Comparison of ENCODE assay signal across 9 cellular contexts in genomic region chr1:163561570-163562295, GRCh38.
DNase-seq lines count a peak whose midpoint lies in the region; ATAC-seq and TF ChIP-seq lines count a peak whose summit lies in the region.
"Had no signal": no experiment of that assay in that cellular context is flagged by ENCODE, and none has a peak within 500 bp of the region (broad histone marks: within the 10 kb centered on the region; RNA-seq: fewer than 3 reads in every experiment).

No MANE protein-coding gene starts in this region.

- no peak overlapping the region for H3K9ac ChIP-seq in neuronal stem cell (ENCODE audit: low read depth, low read length, poor library complexity)

- no peak overlapping the region for H2BK5ac ChIP-seq in neuronal stem cell (ENCODE audit: low read length)

- H3K27me3 Mint-ChIP-seq in natural killer cell treated with Interleukin-12 subunit alpha and Interleukin-12 subunit beta and Interleukin-15 and Interleukin-18, amount 100 ng/mL, for 72 hours, result no peaks in the 10 kb centered on the region
- peaks cover 0 to 5% (median 0%) of the 10 kb centered on the region in 3 donors for H3K27me3 Mint-ChIP-seq in CD14-positive monocyte (ENCODE audit: low read depth in 3 of 3)
- no peaks in the 10 kb centered on the region for H3K27me3 Mint-ChIP-seq in effector memory CD8-positive, alpha-beta T cell

- H3K9me3 ChIP-seq in neuronal stem cell (replicated peaks in 1 of 2; ENCODE audit: control insufficient read depth in 2 of 2, insufficient read depth in 1 of 2, low read depth in 1 of 2, low read length in 2 of 2), result no peaks in the 10 kb centered on the region

- H3K4me1 Mint-ChIP-seq in natural killer cell treated with Interleukin-12 subunit alpha and Interleukin-12 subunit beta and Interleukin-15 and Interleukin-18, amount 100 ng/mL, for 72 hours (ENCODE audit: low read depth in 2 of 2), result no peaks in the 10 kb centered on the region
- H3K4me1 Mint-ChIP-seq in CD14-positive monocyte, result no peaks in the 10 kb centered on the region
- H3K4me1 Mint-ChIP-seq in effector memory CD8-positive, alpha-beta T cell (ENCODE audit: low read depth in 2 of 2), result no peaks in the 10 kb centered on the region
- H3K4me1 Mint-ChIP-seq: naive B cell had no signal

- no peaks in the 10 kb centered on the region for H3K36me3 Mint-ChIP-seq in natural killer cell treated with Interleukin-12 subunit alpha and Interleukin-12 subunit beta and Interleukin-15 and Interleukin-18, amount 100 ng/mL, for 72 hours
- no peaks in the 10 kb centered on the region for H3K36me3 Mint-ChIP-seq in CD14-positive monocyte
- H3K36me3 Mint-ChIP-seq in effector memory CD8-positive, alpha-beta T cell (ENCODE audit: insufficient read depth), result no peaks in the 10 kb centered on the region
- H3K36me3 Mint-ChIP-seq: naive B cell had no signal

- no peak overlapping the region for H3K27ac ChIP-seq in dorsolateral prefrontal cortex
- H3K27ac ChIP-seq in neuronal stem cell (replicated peaks; ENCODE audit: low read length), result no peak overlapping the region

- H3K4me1 ChIP-seq in neuronal stem cell (ENCODE audit: control insufficient read depth in 2 of 2, insufficient read depth in 1 of 2, low read depth in 1 of 2, low read length in 2 of 2), result peaks cover 0 to 7% of the 10 kb centered on the region in 2 donors

- no peak overlapping the region for H2AK5ac ChIP-seq in neuronal stem cell (ENCODE audit: low read depth, low read length)

- no peak overlapping the region for H2AFZ ChIP-seq in neuronal stem cell (ENCODE audit: low read length)

- no peak overlapping the region for H3K4me2 ChIP-seq in neuronal stem cell (ENCODE audit: insufficient read depth, low read length, poor library complexity, severe bottlenecking)

- H3K18ac ChIP-seq in neuronal stem cell (ENCODE audit: low read length), result no peak overlapping the region

- H3K79me1 ChIP-seq in neuronal stem cell (ENCODE audit: low read depth, low read length), result no peaks in the 10 kb centered on the region

- no peak overlapping the region for H4K91ac ChIP-seq in neuronal stem cell (ENCODE audit: low read depth, low read length, poor library complexity)

- H3K9me3 Mint-ChIP-seq in natural killer cell treated with Interleukin-12 subunit alpha and Interleukin-12 subunit beta and Interleukin-15 and Interleukin-18, amount 100 ng/mL, for 72 hours, result no peaks in the 10 kb centered on the region
- peaks cover 0 to 1% (median 0%) of the 10 kb centered on the region in 7 donors for H3K9me3 Mint-ChIP-seq in CD14-positive monocyte
- peaks cover 0 to 13% of the 10 kb centered on the region in 2 donors for H3K9me3 Mint-ChIP-seq in effector memory CD8-positive, alpha-beta T cell

- intact Hi-C loops in dorsolateral prefrontal cortex (cut with DNase I), result loop anchor here in 1 of 2 donors (10.0 kb wide), 1 partner anchor 1513 kb away; no protein-coding TSS in a partner anchor
- intact Hi-C loops in CD14-positive monocyte (cut with micrococcal nuclease), result no loop called here

- H3K14ac ChIP-seq in neuronal stem cell (ENCODE audit: low read length), result no peak overlapping the region

- no peak overlapping the region for H4K8ac ChIP-seq in neuronal stem cell (ENCODE audit: low read depth, low read length)

- H3K4me3 ChIP-seq in dorsolateral prefrontal cortex, result no peak overlapping the region
- no peak overlapping the region for H3K4me3 ChIP-seq in neuronal stem cell (ENCODE audit: low read length in 2 of 2)

- no peaks in the 10 kb centered on the region for H3K27me3 ChIP-seq in dorsolateral prefrontal cortex
- H3K27me3 ChIP-seq in neuronal stem cell (ENCODE audit: control insufficient read depth in 3 of 3, insufficient read depth in 3 of 3, low read depth in 1 of 3, low read length in 3 of 3), result no peaks in the 10 kb centered on the region

- ATAC-seq in HG02610 (IDR thresholded peaks at IDR 0.05; ENCODE audit: unreplicated experiment), result no peak
- ATAC-seq in natural killer cell treated with Interleukin-12 subunit alpha and Interleukin-12 subunit beta and Interleukin-15 and Interleukin-18, amount 100 ng/mL, for 72 hours, result no peak
- no peak for ATAC-seq in effector memory CD8-positive, alpha-beta T cell (replicated peaks)

- no peak overlapping the region for H2BK120ac ChIP-seq in neuronal stem cell (ENCODE audit: low read depth, low read length)

- H3K27ac Mint-ChIP-seq in natural killer cell treated with Interleukin-12 subunit alpha and Interleukin-12 subunit beta and Interleukin-15 and Interleukin-18, amount 100 ng/mL, for 72 hours, result no peak overlapping the region
- no peak overlapping the region for H3K27ac Mint-ChIP-seq in CD14-positive monocyte
- no peak overlapping the region for H3K27ac Mint-ChIP-seq in effector memory CD8-positive, alpha-beta T cell
- H3K27ac Mint-ChIP-seq: naive B cell had no signal

- peak; percentile 52 for DNase-seq in GM03348 (ENCODE audit: low spot score)
- peak; percentile 74 for DNase-seq in NCI-H345 treated with DMSO at 0.1 percent for 48 hours (lab: John Stamatoyannopoulos, UW; ENCODE audit: unreplicated experiment)
- no peak for DNase-seq in dorsolateral prefrontal cortex
- DNase-seq in neuronal stem cell (ENCODE audit: low spot score), result peak; percentile 51
- DNase-seq in natural killer cell treated with Interleukin-12 subunit alpha and Interleukin-12 subunit beta and Interleukin-15 and Interleukin-18, amount 100 ng/mL, for 72 hours (ENCODE audit: low spot score), result no peak
- no peak for DNase-seq in CD14-positive monocyte (ENCODE audit: low spot score)
- DNase-seq in effector memory CD8-positive, alpha-beta T cell, result no peak
- DNase-seq: naive B cell had no signal

- H3K23ac ChIP-seq in neuronal stem cell (ENCODE audit: low read depth, low read length, poor library complexity), result no peak overlapping the region

- no peaks in the 10 kb centered on the region for H3K36me3 ChIP-seq in neuronal stem cell (replicated peaks in 1 of 2; ENCODE audit: control insufficient read depth in 2 of 2, insufficient read depth in 2 of 2, low read length in 2 of 2)

- H2BK15ac ChIP-seq in neuronal stem cell (ENCODE audit: low read length), result no peak overlapping the region

- no CpG with 5 or more reads among the region's 3 CpGs for WGBS in neuronal stem cell (ENCODE audit: extremely low coverage in 2 of 2, insufficient read length in 2 of 2, insufficient replicate concordance in 1 of 2), 2 donors

- H3K4me3 Mint-ChIP-seq in natural killer cell treated with Interleukin-12 subunit alpha and Interleukin-12 subunit beta and Interleukin-15 and Interleukin-18, amount 100 ng/mL, for 72 hours, result no peak overlapping the region
- H3K4me3 Mint-ChIP-seq in CD14-positive monocyte, result no peak overlapping the region
- no peak overlapping the region for H3K4me3 Mint-ChIP-seq in effector memory CD8-positive, alpha-beta T cell
- H3K4me3 Mint-ChIP-seq: naive B cell had no signal

- no peak overlapping the region for H3K4ac ChIP-seq in neuronal stem cell (ENCODE audit: low read length)

- TF ChIP-seq CTCF in dorsolateral prefrontal cortex (IDR thresholded peaks at IDR 0.05 in 54 of 56, conservative IDR thresholded peaks at IDR 0.05 in 2 of 56; ENCODE audit: low read depth in 1 of 56, partially characterized antibody in 56 of 56) (peak in 47 of 56 donors; percentile 16 to 61 (median 38)), CD14-positive monocyte (IDR thresholded peaks at IDR 0.05) (no peak)

- H2BK12ac ChIP-seq in neuronal stem cell (ENCODE audit: low read length), result no peak overlapping the region

Comparison
In these comparisons a context has a peak if more than half of its experiments do, and no peak if none do; other contexts are left out.
1. DNase-seq: peak in GM03348 (single experiment), NCI-H345 treated with DMSO at 0.1 percent for 48 hours (single experiment) and neuronal stem cell (single experiment); none in dorsolateral prefrontal cortex (0 of 10), natural killer cell treated with Interleukin-12 subunit alpha and Interleukin-12 subunit beta and Interleukin-15 and Interleukin-18, amount 100 ng/mL, for 72 hours (single experiment), CD14-positive monocyte (single experiment) and effector memory CD8-positive, alpha-beta T cell (0 of 3).